In genomic region chr18:76405280-76405679, GRCh38 we compare ENCODE assay signal across 16 cellular contexts.
"Had no signal": no experiment of that assay in that cellular context is flagged by ENCODE, and none has a peak within 500 bp of the region (broad histone marks: within the 10 kb centered on the region; RNA-seq: fewer than 3 reads in every experiment).

No MANE protein-coding gene starts in this region.

- H3K4me3 Mint-ChIP-seq: naive thymus-derived CD8-positive, alpha-beta T cell; neural crest cell; stimulated activated naive CD8-positive, alpha-beta T cell treated with anti-CD3 and anti-CD28 coated beads, Interleukin-15, Interleukin-2, amounts not matched to agents 100 ng/mL and 50 ng/mL, for 24 hours had no signal

- H3K27me3 Mint-ChIP-seq: naive thymus-derived CD8-positive, alpha-beta T cell; progenitor cell of endocrine pancreas; stimulated activated naive CD8-positive, alpha-beta T cell treated with anti-CD3 and anti-CD28 coated beads, Interleukin-15, Interleukin-2, amounts not matched to agents 100 ng/mL and 50 ng/mL, for 24 hours had no signal

- H3K27me3 ChIP-seq: dorsolateral prefrontal cortex, heart right ventricle, pancreas, tibial artery, upper lobe of right lung had no signal

- H3K9me3 ChIP-seq: heart right ventricle, mucosa of descending colon, pancreas, tibial artery, upper lobe of right lung had no signal

- DNase-seq: cerebellar nuclear complex; cortex of kidney; kidney glomerular epithelial cell; occipital lobe; small intestine; stimulated activated CD4-positive, alpha-beta T cell treated with anti-CD3 and anti-CD28 coated beads, Interleukin-12 subunit alpha, Interleukin-12 subunit beta, amount 100 ng/mL, for 4 hours; upper lobe of right lung had no signal

- H3K36me3 ChIP-seq: pancreas, tibial artery, upper lobe of right lung had no signal

- H3K27ac Mint-ChIP-seq: progenitor cell of endocrine pancreas; stimulated activated naive CD8-positive, alpha-beta T cell treated with anti-CD3 and anti-CD28 coated beads, Interleukin-15, Interleukin-2, amounts not matched to agents 100 ng/mL and 50 ng/mL, for 24 hours had no signal

- H3K27ac ChIP-seq: dorsolateral prefrontal cortex, heart right ventricle, pancreas, tibial artery, upper lobe of right lung had no signal

- H3K4me3 ChIP-seq: dorsolateral prefrontal cortex, heart right ventricle, mucosa of descending colon, pancreas, tibial artery, upper lobe of right lung had no signal

- H3K4me1 ChIP-seq: tibial artery, upper lobe of right lung had no signal

- H3K9me3 Mint-ChIP-seq: naive thymus-derived CD8-positive, alpha-beta T cell; neural crest cell; stimulated activated naive CD8-positive, alpha-beta T cell treated with anti-CD3 and anti-CD28 coated beads, Interleukin-15, Interleukin-2, amounts not matched to agents 100 ng/mL and 50 ng/mL, for 24 hours had no signal
